32 cellular contexts compared by ENCODE assay signal in genomic region chrX:16762579-16762978, GRCh38.
"Had no signal": no experiment of that assay in that cellular context is flagged by ENCODE, and none has a peak within 500 bp of the region (broad histone marks: within the 10 kb centered on the region; RNA-seq: fewer than 3 reads in every experiment).

No MANE protein-coding gene starts in this region.

- H3K36me3 Mint-ChIP-seq: activated naive CD4-positive, alpha-beta T cell treated with anti-CD3 and anti-CD28 coated beads, Interleukin-2, amount 50 U/mL, for 72 hours; activated naive CD8-positive, alpha-beta T cell treated with anti-CD3 and anti-CD28 coated beads, Interleukin-2, amount 10 ng/mL, durations not matched to agents 7 days and 5 days; T-cell had no signal

- H3K27me3 Mint-ChIP-seq: activated B cell treated with CpG ODN at 0.5 μM for 24 hours; activated CD8-positive, alpha-beta memory T cell treated with anti-CD3 and anti-CD28 coated beads, Interleukin-2, amount 10 ng/mL, durations not matched to agents 7 days and 5 days; activated CD8-positive, alpha-beta T cell treated with anti-CD3 and anti-CD28 coated beads for 36 hours; activated naive CD4-positive, alpha-beta T cell treated with anti-CD3 and anti-CD28 coated beads, Interleukin-2, amount 10 ng/mL, durations not matched to agents 7 days and 5 days; activated naive CD8-positive, alpha-beta T cell treated with anti-CD3 and anti-CD28 coated beads, Interleukin-2, amount 10 ng/mL, durations not matched to agents 7 days and 5 days; central memory CD8-positive, alpha-beta T cell; dendritic cell treated with granulocyte-macrophage colony-stimulating factor and Interleukin-4, amounts not matched to agents 40 ng/mL and 50 ng/mL, for 4 days; effector memory CD8-positive, alpha-beta T cell; T-cell had no signal

- H3K27ac ChIP-seq: brain microvascular endothelial cell, coronary artery, dorsolateral prefrontal cortex, epithelial cell of prostate, esophagus squamous epithelium, gastroesophageal sphincter, heart right ventricle, WERI-Rb-1 had no signal

- H3K9me3 ChIP-seq: esophagus squamous epithelium, gastroesophageal sphincter, heart right ventricle had no signal

- H3K4me3 ChIP-seq: coronary artery, dorsolateral prefrontal cortex, esophagus squamous epithelium, gastroesophageal sphincter, heart right ventricle had no signal

- H3K9me3 Mint-ChIP-seq: activated B cell treated with CpG ODN at 0.5 μM for 24 hours; activated CD8-positive, alpha-beta T cell treated with anti-CD3 and anti-CD28 coated beads for 36 hours; activated naive CD4-positive, alpha-beta T cell treated with anti-CD3 and anti-CD28 coated beads, Interleukin-2, amount 10 ng/mL, durations not matched to agents 7 days and 5 days; activated naive CD4-positive, alpha-beta T cell treated with anti-CD3 and anti-CD28 coated beads, Interleukin-2, amount 50 U/mL, for 72 hours; activated naive CD8-positive, alpha-beta T cell treated with anti-CD3 and anti-CD28 coated beads, Interleukin-2, amount 10 ng/mL, durations not matched to agents 7 days and 5 days; activated T-cell treated with anti-CD3 and anti-CD28 coated beads, Interleukin-2, amount 50 U/mL, for 24 hours; activated T-cell treated with anti-CD3 and anti-CD28 coated beads, Interleukin-2, amount 50 U/mL, for 72 hours; central memory CD8-positive, alpha-beta T cell; dendritic cell treated with granulocyte-macrophage colony-stimulating factor and Interleukin-4, amounts not matched to agents 40 ng/mL and 50 ng/mL, for 4 days; effector memory CD8-positive, alpha-beta T cell; T-cell; T-helper 1 cell treated with Interleukin-12 subunit alpha and Interleukin-12 subunit beta and Interleukin-4 antibody, amounts not matched to agents 30 μg/mL and 1 μg/mL, for 36 hours; T-helper 2 cell treated with Interferon-gamma antibody and Interleukin-4, amounts not matched to agents 5 μg/mL and 100 μg/mL, for 36 hours had no signal

- H3K27ac Mint-ChIP-seq: activated B cell treated with CpG ODN at 0.5 μM for 24 hours; activated CD8-positive, alpha-beta memory T cell treated with anti-CD3 and anti-CD28 coated beads, Interleukin-2, amount 10 ng/mL, durations not matched to agents 7 days and 5 days; activated CD8-positive, alpha-beta T cell treated with anti-CD3 and anti-CD28 coated beads for 36 hours; activated naive CD4-positive, alpha-beta T cell treated with anti-CD3 and anti-CD28 coated beads, Interleukin-2, amount 10 ng/mL, durations not matched to agents 7 days and 5 days; activated naive CD4-positive, alpha-beta T cell treated with anti-CD3 and anti-CD28 coated beads, Interleukin-2, amount 50 U/mL, for 72 hours; activated naive CD8-positive, alpha-beta T cell treated with anti-CD3 and anti-CD28 coated beads, Interleukin-2, amount 10 ng/mL, durations not matched to agents 7 days and 5 days; activated T-cell treated with anti-CD3 and anti-CD28 coated beads, Interleukin-2, amount 50 U/mL, for 24 hours; activated T-cell treated with anti-CD3 and anti-CD28 coated beads, Interleukin-2, amount 50 U/mL, for 72 hours; dendritic cell treated with granulocyte-macrophage colony-stimulating factor and Interleukin-4, amounts not matched to agents 40 ng/mL and 50 ng/mL, for 4 days; effector memory CD8-positive, alpha-beta T cell; T-cell; T-helper 1 cell treated with Interleukin-12 subunit alpha and Interleukin-12 subunit beta and Interleukin-4 antibody, amounts not matched to agents 30 μg/mL and 1 μg/mL, for 36 hours; T-helper 2 cell treated with Interferon-gamma antibody and Interleukin-4, amounts not matched to agents 5 μg/mL and 100 μg/mL, for 36 hours had no signal

- H3K4me1 Mint-ChIP-seq: activated B cell treated with CpG ODN at 0.5 μM for 24 hours; activated CD8-positive, alpha-beta memory T cell treated with anti-CD3 and anti-CD28 coated beads, Interleukin-2, amount 10 ng/mL, durations not matched to agents 7 days and 5 days; activated naive CD4-positive, alpha-beta T cell treated with anti-CD3 and anti-CD28 coated beads, Interleukin-2, amount 10 ng/mL, durations not matched to agents 7 days and 5 days; activated naive CD8-positive, alpha-beta T cell treated with anti-CD3 and anti-CD28 coated beads, Interleukin-2, amount 10 ng/mL, durations not matched to agents 7 days and 5 days; central memory CD8-positive, alpha-beta T cell; T-cell had no signal

- H3K4me3 Mint-ChIP-seq: activated B cell treated with CpG ODN at 0.5 μM for 24 hours; activated CD8-positive, alpha-beta memory T cell treated with anti-CD3 and anti-CD28 coated beads, Interleukin-2, amount 10 ng/mL, durations not matched to agents 7 days and 5 days; activated CD8-positive, alpha-beta T cell treated with anti-CD3 and anti-CD28 coated beads for 36 hours; activated naive CD4-positive, alpha-beta T cell treated with anti-CD3 and anti-CD28 coated beads, Interleukin-2, amount 10 ng/mL, durations not matched to agents 7 days and 5 days; activated naive CD8-positive, alpha-beta T cell treated with anti-CD3 and anti-CD28 coated beads, Interleukin-2, amount 10 ng/mL, durations not matched to agents 7 days and 5 days; activated T-cell treated with anti-CD3 and anti-CD28 coated beads, Interleukin-2, amount 50 U/mL, for 24 hours; activated T-cell treated with anti-CD3 and anti-CD28 coated beads, Interleukin-2, amount 50 U/mL, for 72 hours; central memory CD8-positive, alpha-beta T cell; dendritic cell treated with granulocyte-macrophage colony-stimulating factor and Interleukin-4, amounts not matched to agents 40 ng/mL and 50 ng/mL, for 4 days; effector memory CD8-positive, alpha-beta T cell; T-cell; T-helper 1 cell treated with Interleukin-12 subunit alpha and Interleukin-12 subunit beta and Interleukin-4 antibody, amounts not matched to agents 30 μg/mL and 1 μg/mL, for 36 hours; T-helper 2 cell treated with Interferon-gamma antibody and Interleukin-4, amounts not matched to agents 5 μg/mL and 100 μg/mL, for 36 hours had no signal

- DNase-seq: activated B cell treated with CpG ODN at 0.5 μM for 24 hours; activated CD4-positive, alpha-beta T cell treated with anti-CD3 and anti-CD28 coated beads for 48 hours; activated CD4-positive, alpha-beta T cell treated with anti-CD3 and anti-CD28 coated beads, Interleukin-2, amount 50 U/mL, for 1 hour; activated CD4-positive, alpha-beta T cell treated with anti-CD3 and anti-CD28 coated beads, Interleukin-2, amount 50 U/mL, for 48 hours; activated CD8-positive, alpha-beta memory T cell treated with anti-CD3 and anti-CD28 coated beads, Interleukin-2, amount 10 ng/mL, durations not matched to agents 7 days and 5 days; activated CD8-positive, alpha-beta memory T cell treated with anti-CD3 and anti-CD28 coated beads, Interleukin-2, amount 50 U/mL, for 4 hours; activated CD8-positive, alpha-beta T cell treated with anti-CD3 and anti-CD28 coated beads for 36 hours; activated gamma-delta T cell; activated naive CD4-positive, alpha-beta T cell; activated naive CD4-positive, alpha-beta T cell treated with anti-CD3 and anti-CD28 coated beads, Interleukin-2, amount 10 ng/mL, durations not matched to agents 7 days and 5 days; activated naive CD8-positive, alpha-beta T cell treated with anti-CD3 and anti-CD28 coated beads, Interleukin-2, amount 10 ng/mL, durations not matched to agents 7 days and 5 days; activated T-cell treated with anti-CD3 and anti-CD28 coated beads, Interleukin-2, amount 50 U/mL, for 24 hours; activated T-cell treated with anti-CD3 and anti-CD28 coated beads, Interleukin-2, amount 50 U/mL, for 72 hours; anterior cingulate cortex; brain microvascular endothelial cell; dorsolateral prefrontal cortex; effector memory CD8-positive, alpha-beta T cell; esophagus squamous epithelium; foreskin melanocyte; heart right ventricle; T-cell; T1000; WERI-Rb-1 had no signal

- H3K4me1 ChIP-seq: esophagus squamous epithelium, gastroesophageal sphincter, heart right ventricle had no signal

- ATAC-seq: activated CD4-positive, CD25-positive, alpha-beta regulatory T cell treated with anti-CD3 and anti-CD28 coated beads, Interleukin-2, amount 50 U/mL, for 24 hours; activated CD8-positive, alpha-beta memory T cell treated with anti-CD3 and anti-CD28 coated beads, Interleukin-2, amount 10 ng/mL, durations not matched to agents 7 days and 5 days; activated CD8-positive, alpha-beta T cell treated with anti-CD3 and anti-CD28 coated beads for 36 hours; activated T-cell treated with anti-CD3 and anti-CD28 coated beads, Interleukin-2, amount 50 U/mL, for 72 hours; effector memory CD8-positive, alpha-beta T cell; gastroesophageal sphincter; heart right ventricle had no signal

- H3K27me3 ChIP-seq: brain microvascular endothelial cell, esophagus squamous epithelium, gastroesophageal sphincter had no signal
